In genomic region chr14:31283568-31284252, GRCh38 we compare ENCODE assay signal across 9 cellular contexts.
DNase-seq lines count a peak whose midpoint lies in the region; ATAC-seq and TF ChIP-seq lines count a peak whose summit lies in the region.
"Had no signal": no experiment of that assay in that cellular context is flagged by ENCODE, and none has a peak within 500 bp of the region (broad histone marks: within the 10 kb centered on the region; RNA-seq: fewer than 3 reads in every experiment).

No MANE protein-coding gene starts in this region.

- H3K27me3 Mint-ChIP-seq in activated CD8-positive, alpha-beta T cell treated with anti-CD3 and anti-CD28 coated beads for 36 hours: no peaks in the 10 kb centered on the region

- no peaks in the 10 kb centered on the region for H3K9me3 Mint-ChIP-seq in activated CD8-positive, alpha-beta T cell treated with anti-CD3 and anti-CD28 coated beads for 36 hours

- no peak overlapping the region for H3K27ac Mint-ChIP-seq in activated CD8-positive, alpha-beta T cell treated with anti-CD3 and anti-CD28 coated beads for 36 hours

- CTCF ChIA-PET in activated CD8-positive, alpha-beta T cell treated with anti-CD3 and anti-CD28 coated beads for 36 hours (lab: Charles Lee): no interaction called here

- TF ChIP-seq CTCF in activated CD8-positive, alpha-beta T cell treated with anti-CD3 and anti-CD28 coated beads for 36 hours (IDR thresholded peaks at IDR 0.05): no peak

- ATAC-seq in GM18861 (IDR thresholded peaks at IDR 0.05; ENCODE audit: unreplicated experiment) (peak; percentile 64), HG02610 (IDR thresholded peaks at IDR 0.05; ENCODE audit: unreplicated experiment) (peak; percentile 79)
- ATAC-seq in activated CD8-positive, alpha-beta T cell treated with anti-CD3 and anti-CD28 coated beads for 36 hours: no peak

- H3K4me3 Mint-ChIP-seq in activated CD8-positive, alpha-beta T cell treated with anti-CD3 and anti-CD28 coated beads for 36 hours: no peak overlapping the region

- intact Hi-C loops in activated CD8-positive, alpha-beta T cell treated with anti-CD3 and anti-CD28 coated beads for 36 hours (cut with micrococcal nuclease): no loop called here

- H3K36me3 Mint-ChIP-seq in activated CD8-positive, alpha-beta T cell treated with anti-CD3 and anti-CD28 coated beads for 36 hours (ENCODE audit: low read depth): no peaks in the 10 kb centered on the region

- POLR2A ChIA-PET in activated CD8-positive, alpha-beta T cell treated with anti-CD3 and anti-CD28 coated beads for 36 hours (lab: Charles Lee): interaction anchor here (3.1 kb wide), 1 partner anchor 76 kb away, joined by 10 read pairs; the partner anchor contains the start of gene HECTD1

- in situ Hi-C loops in G401 (cut with HindIII; ENCODE audit: low sequenced_read_pairs): no loop called here

- DNase-seq in NCI-H146 (lab: John Stamatoyannopoulos, UW): peak; percentile 27
- peak; percentile 15 for DNase-seq in iris pigment epithelial cell (ENCODE audit: low read depth)
- no peak for DNase-seq in G401 (ENCODE audit: low spot score)
- no peak for DNase-seq in activated CD8-positive, alpha-beta T cell treated with anti-CD3 and anti-CD28 coated beads for 36 hours
- DNase-seq in EL: no peak
- no peak for DNase-seq in AG08395 (ENCODE audit: low spot score)
- DNase-seq: stimulated activated CD4-positive, alpha-beta T cell treated with anti-CD3 and anti-CD28 coated beads, Interleukin-2, amount 100 ng/mL, for 24 hours had no signal

- H3K4me1 Mint-ChIP-seq in activated CD8-positive, alpha-beta T cell treated with anti-CD3 and anti-CD28 coated beads for 36 hours (ENCODE audit: low read depth): peaks cover 8% of the 10 kb centered on the region

Comparison
In these comparisons a context has a peak if more than half of its experiments do, and no peak if none do; other contexts are left out.
1. DNase-seq: peak in NCI-H146 (single experiment) and iris pigment epithelial cell (single experiment); none in G401 (single experiment), activated CD8-positive, alpha-beta T cell treated with anti-CD3 and anti-CD28 coated beads for 36 hours (single experiment), EL (single experiment) and AG08395 (single experiment).